Comparison of ENCODE assay signal across 15 cellular contexts in the genomic region with DNA sequence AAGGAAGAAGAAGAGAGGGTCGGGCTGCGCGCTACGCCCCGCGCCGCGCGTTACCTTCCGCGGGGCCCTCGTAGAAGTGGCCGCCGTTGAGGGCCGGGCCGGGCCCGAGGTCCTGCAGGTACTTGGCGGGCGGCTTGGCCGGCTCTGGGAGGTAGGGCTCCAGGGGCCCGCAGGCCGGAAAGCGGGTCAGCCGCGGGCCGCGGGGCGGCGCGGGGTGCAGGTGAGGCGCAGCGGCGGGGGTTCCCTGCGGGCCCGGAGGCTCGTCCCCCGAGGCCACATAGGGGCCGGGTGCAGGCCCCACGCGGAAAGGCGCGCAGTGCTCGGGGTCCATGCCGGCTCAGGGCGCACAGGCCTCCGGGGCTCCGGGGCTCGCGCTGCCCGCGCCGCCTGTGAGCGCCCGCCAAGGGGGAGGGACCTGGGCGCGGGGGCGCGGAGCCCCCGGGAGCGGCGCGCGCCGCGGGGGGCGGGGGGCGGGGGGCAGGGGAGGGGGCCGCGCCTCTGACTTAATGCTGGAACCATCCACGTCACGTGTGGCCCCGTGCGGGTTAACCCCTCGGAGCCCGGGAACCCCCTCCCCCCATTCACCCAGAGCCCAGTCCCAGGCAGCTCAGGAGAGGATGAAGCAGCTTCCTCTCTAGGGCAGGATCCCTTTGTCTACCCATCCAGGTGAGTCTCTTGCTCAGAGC. TPM values are rescaled to one million over a fixed set of nuclear protein-coding genes. Genes with fewer than 3 reads are reported as not detected.
DNase-seq lines count a peak whose midpoint lies in the region; ATAC-seq and TF ChIP-seq lines count a peak whose summit lies in the region.
"Had no signal": no experiment of that assay in that cellular context is flagged by ENCODE, and none has a peak within 500 bp of the region (broad histone marks: within the 10 kb centered on the region; RNA-seq: fewer than 3 reads in every experiment).

A gene (minus strand): TSS at position 391 of the 686 bp plus-strand sequence. CDS start 60 bp downstream, at position 331.

- no peaks in the 10 kb centered on the region for H3K36me3 Mint-ChIP-seq in activated T-cell treated with anti-CD3 and anti-CD28 coated beads, Interleukin-2, amount 50 U/mL, for 72 hours (ENCODE audit: insufficient read depth in 2 of 2)
- no peaks in the 10 kb centered on the region for H3K36me3 Mint-ChIP-seq in activated B cell treated with CpG ODN at 0.5 μM for 24 hours (ENCODE audit: low read depth)
- no peaks in the 10 kb centered on the region for H3K36me3 Mint-ChIP-seq in stimulated activated memory B cell treated with anti-CD40 and anti-IgM and Interleukin-4, amounts not matched to agents 10 μg/mL and 1 μg/mL and 100 μg/mL, for 72 hours

- CTCF ChIA-PET in activated B cell treated with CpG ODN at 0.5 μM for 24 hours (lab: Charles Lee): interaction anchor here (1.2 kb wide), 1 partner anchor 16 kb away, joined by 7 read pairs; no protein-coding TSS in a partner anchor

- peak within 1 kb of the TSS; percentile 55 to 74 for H3K4me3 Mint-ChIP-seq in activated T-cell treated with anti-CD3 and anti-CD28 coated beads, Interleukin-2, amount 50 U/mL, for 72 hours
- H3K4me3 Mint-ChIP-seq in activated B cell treated with CpG ODN at 0.5 μM for 24 hours: peak within 1 kb of the TSS; percentile 73
- peak within 1 kb of the TSS; percentile 71 for H3K4me3 Mint-ChIP-seq in stimulated activated memory B cell treated with anti-CD40 and anti-IgM and Interleukin-4, amounts not matched to agents 10 μg/mL and 1 μg/mL and 100 μg/mL, for 72 hours

- intact Hi-C loops in activated B cell treated with CpG ODN at 0.5 μM for 24 hours (cut with micrococcal nuclease): no loop called here

- POLR2A ChIA-PET in activated B cell treated with CpG ODN at 0.5 μM for 24 hours (lab: Charles Lee): no interaction called here

- DNase-seq in activated T-cell treated with anti-CD3 and anti-CD28 coated beads, Interleukin-2, amount 50 U/mL, for 72 hours: no peak
- DNase-seq in activated T-cell treated with anti-CD3 and anti-CD28 coated beads for 4 hours: no peak
- DNase-seq in activated B cell treated with CpG ODN at 0.5 μM for 24 hours: no peak
- peak; percentile 58 for DNase-seq in iPS-NIHi11 (ENCODE audit: low spot score)
- no peak for DNase-seq in H4 (ENCODE audit: low spot score)
- DNase-seq in NCI-H1092 treated with DMSO at 0.1 percent for 48 hours (lab: John Stamatoyannopoulos, UW): no peak
- DNase-seq in superior temporal gyrus (ENCODE audit: extremely low spot score): no peak
- DNase-seq: activated CD4-positive, alpha-beta T cell treated with anti-CD3 and anti-CD28 coated beads, Interleukin-2, amount 50 U/mL, for 1 hour; aorta; erythroblast; GM23248 had no signal

- H3K9me3 Mint-ChIP-seq in activated T-cell treated with anti-CD3 and anti-CD28 coated beads, Interleukin-2, amount 50 U/mL, for 72 hours: no peaks in the 10 kb centered on the region
- no peaks in the 10 kb centered on the region for H3K9me3 Mint-ChIP-seq in activated B cell treated with CpG ODN at 0.5 μM for 24 hours
- no peaks in the 10 kb centered on the region for H3K9me3 Mint-ChIP-seq in stimulated activated memory B cell treated with anti-CD40 and anti-IgM and Interleukin-4, amounts not matched to agents 10 μg/mL and 1 μg/mL and 100 μg/mL, for 72 hours

- H3K27me3 Mint-ChIP-seq in activated T-cell treated with anti-CD3 and anti-CD28 coated beads, Interleukin-2, amount 50 U/mL, for 72 hours (ENCODE audit: low read depth): peaks cover 79% of the 10 kb centered on the region
- H3K27me3 Mint-ChIP-seq in activated B cell treated with CpG ODN at 0.5 μM for 24 hours: peaks cover 46% of the 10 kb centered on the region
- peaks cover 77% of the 10 kb centered on the region for H3K27me3 Mint-ChIP-seq in stimulated activated memory B cell treated with anti-CD40 and anti-IgM and Interleukin-4, amounts not matched to agents 10 μg/mL and 1 μg/mL and 100 μg/mL, for 72 hours

- peaks cover 13% of the 10 kb centered on the region for H3K4me1 Mint-ChIP-seq in activated T-cell treated with anti-CD3 and anti-CD28 coated beads, Interleukin-2, amount 50 U/mL, for 72 hours (ENCODE audit: low read depth)
- H3K4me1 Mint-ChIP-seq in activated B cell treated with CpG ODN at 0.5 μM for 24 hours: peaks cover 23% of the 10 kb centered on the region
- H3K4me1 Mint-ChIP-seq in stimulated activated memory B cell treated with anti-CD40 and anti-IgM and Interleukin-4, amounts not matched to agents 10 μg/mL and 1 μg/mL and 100 μg/mL, for 72 hours: peaks cover 26% of the 10 kb centered on the region

- no peak for TF ChIP-seq CTCF in activated B cell treated with CpG ODN at 0.5 μM for 24 hours (IDR thresholded peaks at IDR 0.05)

- no peak within 1 kb of the TSS for H3K27ac Mint-ChIP-seq in activated T-cell treated with anti-CD3 and anti-CD28 coated beads, Interleukin-2, amount 50 U/mL, for 72 hours
- H3K27ac Mint-ChIP-seq in activated B cell treated with CpG ODN at 0.5 μM for 24 hours: no peak within 1 kb of the TSS
- no peak within 1 kb of the TSS for H3K27ac Mint-ChIP-seq in stimulated activated memory B cell treated with anti-CD40 and anti-IgM and Interleukin-4, amounts not matched to agents 10 μg/mL and 1 μg/mL and 100 μg/mL, for 72 hours

- no peak for ATAC-seq in activated T-cell treated with anti-CD3 and anti-CD28 coated beads, Interleukin-2, amount 50 U/mL, for 72 hours (replicated peaks in 1 of 2)
- no peak for ATAC-seq in activated B cell treated with CpG ODN at 0.5 μM for 24 hours (ENCODE audit: low read depth)
- no peak for ATAC-seq in stimulated activated memory B cell treated with anti-CD40 and anti-IgM and Interleukin-4, amounts not matched to agents 10 μg/mL and 1 μg/mL and 100 μg/mL, for 72 hours

RNA-seq across cellular contexts. Expression of the gene that starts here (rescaled TPM):
- total RNA-seq in activated T-cell treated with anti-CD3 and anti-CD28 coated beads, Interleukin-2, amount 50 U/mL, for 72 hours: not detected
- not detected in 2 replicates for total RNA-seq in activated B cell treated with CpG ODN at 0.5 μM for 24 hours
- not detected in 2 replicates for total RNA-seq in H4 (2014; rRNA removed; shearing (Covaris generic))
- total RNA-seq: aorta, GM23248, lung, NCI-H460, SJSA1 had no signal
